In the genomic region with DNA sequence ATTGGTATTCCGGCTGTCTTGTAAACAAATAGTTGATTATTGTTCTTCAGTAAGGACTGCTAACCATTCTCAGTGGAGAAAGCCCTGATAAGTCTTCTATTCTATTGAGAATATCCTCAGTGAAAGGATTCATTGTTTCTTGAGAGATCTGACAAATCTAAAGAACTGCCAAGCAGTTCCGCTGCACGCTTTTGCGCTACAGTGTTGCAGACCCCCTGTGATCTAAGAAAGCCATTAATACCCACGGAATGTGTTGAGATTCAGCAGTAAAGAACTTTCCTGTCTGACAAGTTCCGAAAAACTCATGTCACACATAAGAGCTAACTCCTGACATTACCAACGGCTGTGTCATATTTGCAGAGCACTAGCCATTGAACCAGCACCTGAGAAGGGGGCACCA, we compare ENCODE assay signal across 16 cellular contexts.
A peak's percentile ranks its signal among the peaks of the same experiment; 100 is the strongest.
DNase-seq lines count a peak whose midpoint lies in the region; ATAC-seq and TF ChIP-seq lines count a peak whose summit lies in the region.
"Had no signal": no experiment of that assay in that cellular context is flagged by ENCODE, and none has a peak within 500 bp of the region (broad histone marks: within the 10 kb centered on the region; RNA-seq: fewer than 3 reads in every experiment).

No MANE protein-coding gene starts in this region.

- H3K4ac ChIP-seq in neuronal stem cell (ENCODE audit: low read length), result no peak overlapping the region

- H2BK15ac ChIP-seq in neuronal stem cell (ENCODE audit: low read length), result no peak overlapping the region

- no peak overlapping the region for H2BK12ac ChIP-seq in neuronal stem cell (ENCODE audit: low read length)

- no CpG with 5 or more reads among the region's 7 CpGs for WGBS in neuronal stem cell (ENCODE audit: extremely low coverage in 2 of 2, insufficient read length in 2 of 2, insufficient replicate concordance in 1 of 2), 2 donors
- 81 to 85% methylated on average over 7 of the region's 7 CpGs for WGBS in upper lobe of left lung, 2 donors

- no peaks in the 10 kb centered on the region for H3K27me3 ChIP-seq in neuronal stem cell (ENCODE audit: control insufficient read depth in 3 of 3, insufficient read depth in 3 of 3, low read depth in 1 of 3, low read length in 3 of 3)
- no peaks in the 10 kb centered on the region for H3K27me3 ChIP-seq in upper lobe of left lung

- peaks cover 0 to 15% of the 10 kb centered on the region in 2 donors for H3K4me1 ChIP-seq in neuronal stem cell (ENCODE audit: control insufficient read depth in 2 of 2, insufficient read depth in 1 of 2, low read depth in 1 of 2, low read length in 2 of 2)
- no peaks in the 10 kb centered on the region for H3K4me1 ChIP-seq in upper lobe of left lung

- no peak overlapping the region for H4K91ac ChIP-seq in neuronal stem cell (ENCODE audit: low read depth, low read length, poor library complexity)

- H3K14ac ChIP-seq in neuronal stem cell (ENCODE audit: low read length), result no peak overlapping the region

- peaks cover 3% of the 10 kb centered on the region for H3K4me1 Mint-ChIP-seq in activated T-helper 2 cell treated with anti-CD3 and anti-CD28 coated beads, Interferon-gamma antibody, Interleukin-2, Interleukin-4, amounts not matched to agents 10 μg/mL and 5 μg/mL and 100 μg/mL, durations not matched to agents 14 hours and 24 hours and 36 hours (ENCODE audit: low read depth)

- peaks cover 15 to 83% of the 10 kb centered on the region in 2 donors for H3K36me3 ChIP-seq in neuronal stem cell (replicated peaks in 1 of 2; ENCODE audit: control insufficient read depth in 2 of 2, insufficient read depth in 2 of 2, low read length in 2 of 2)
- peaks cover 20 to 66% (median 29%) of the 10 kb centered on the region in 4 donors for H3K36me3 ChIP-seq in upper lobe of left lung

- H3K4me3 ChIP-seq in neuronal stem cell (ENCODE audit: low read length in 2 of 2), result no peak overlapping the region
- no peak overlapping the region for H3K4me3 ChIP-seq in upper lobe of left lung

- H3K4me3 Mint-ChIP-seq in activated T-helper 2 cell treated with anti-CD3 and anti-CD28 coated beads, Interferon-gamma antibody, Interleukin-2, Interleukin-4, amounts not matched to agents 10 μg/mL and 5 μg/mL and 100 μg/mL, durations not matched to agents 14 hours and 24 hours and 36 hours (ENCODE audit: low read depth), result no peak overlapping the region
- H3K4me3 Mint-ChIP-seq: CD4-positive, CD25-positive, alpha-beta regulatory T cell had no signal

- H3K23ac ChIP-seq in neuronal stem cell (ENCODE audit: low read depth, low read length, poor library complexity), result no peak overlapping the region

- TF ChIP-seq EP300 in Ishikawa (IDR thresholded peaks at IDR 0.05; ENCODE audit: borderline replicate concordance) (no peak), upper lobe of left lung (IDR thresholded peaks at IDR 0.05) (no peak)

- TF ChIP-seq CTCF in upper lobe of left lung (IDR thresholded peaks at IDR 0.05), result no peak

- H3K27ac ChIP-seq in neuronal stem cell (replicated peaks; ENCODE audit: low read length) (peak overlapping the region; percentile 34), upper lobe of left lung (no peak overlapping the region)

- H3K9me3 ChIP-seq in neuronal stem cell (replicated peaks in 1 of 2; ENCODE audit: control insufficient read depth in 2 of 2, insufficient read depth in 1 of 2, low read depth in 1 of 2, low read length in 2 of 2) (no peaks in the 10 kb centered on the region), upper lobe of left lung (no peaks in the 10 kb centered on the region)

- no peak for DNase-seq in activated T-helper 2 cell treated with anti-CD3 and anti-CD28 coated beads, Interferon-gamma antibody, Interleukin-2, Interleukin-4, amounts not matched to agents 10 μg/mL and 5 μg/mL and 100 μg/mL, durations not matched to agents 14 hours and 24 hours and 36 hours (ENCODE audit: low spot score)
- DNase-seq in epidermal melanocyte (ENCODE audit: insufficient read length, low spot score) (peak; percentile 47), neuronal stem cell (ENCODE audit: low spot score) (peak; percentile 37), upper lobe of left lung (no peak), mucosa of gallbladder (ENCODE audit: low spot score) (no peak)
- DNase-seq: CD4-positive, CD25-positive, alpha-beta regulatory T cell; COR-L47; DMS79; Kasumi-1; NCI-H1694; NCI-H2081; NCI-H446 treated with DMSO at 0.1 percent for 48 hours; NCI-H526 treated with DMSO at 0.1 percent for 48 hours had no signal

- TF ChIP-seq POLR2A in upper lobe of left lung (IDR thresholded peaks at IDR 0.05), result no peak

- no peak for ATAC-seq in HG03460 (IDR thresholded peaks at IDR 0.05; ENCODE audit: unreplicated experiment)
- no peak for ATAC-seq in upper lobe of left lung (ENCODE audit: low FRiP score in 2 of 2)
- ATAC-seq: Right ventricle myocardium inferior had no signal

- H3K9me3 Mint-ChIP-seq in activated T-helper 2 cell treated with anti-CD3 and anti-CD28 coated beads, Interferon-gamma antibody, Interleukin-2, Interleukin-4, amounts not matched to agents 10 μg/mL and 5 μg/mL and 100 μg/mL, durations not matched to agents 14 hours and 24 hours and 36 hours, result no peaks in the 10 kb centered on the region

- H2AK5ac ChIP-seq in neuronal stem cell (ENCODE audit: low read depth, low read length), result no peak overlapping the region

- H2AFZ ChIP-seq in neuronal stem cell (ENCODE audit: low read length), result no peak overlapping the region

- H3K27ac Mint-ChIP-seq in activated T-helper 2 cell treated with anti-CD3 and anti-CD28 coated beads, Interferon-gamma antibody, Interleukin-2, Interleukin-4, amounts not matched to agents 10 μg/mL and 5 μg/mL and 100 μg/mL, durations not matched to agents 14 hours and 24 hours and 36 hours, result peak overlapping the region; percentile 9

- no peak overlapping the region for H4K8ac ChIP-seq in neuronal stem cell (ENCODE audit: low read depth, low read length)

- no peak for TF ChIP-seq RAD21 in Ishikawa (IDR thresholded peaks at IDR 0.05; ENCODE audit: low read depth)

- H3K9ac ChIP-seq in neuronal stem cell (ENCODE audit: low read depth, low read length, poor library complexity), result no peak overlapping the region

- peaks cover 57% of the 10 kb centered on the region for H3K36me3 Mint-ChIP-seq in activated T-helper 2 cell treated with anti-CD3 and anti-CD28 coated beads, Interferon-gamma antibody, Interleukin-2, Interleukin-4, amounts not matched to agents 10 μg/mL and 5 μg/mL and 100 μg/mL, durations not matched to agents 14 hours and 24 hours and 36 hours (ENCODE audit: low read depth)

- intact Hi-C loops in activated T-helper 2 cell treated with anti-CD3 and anti-CD28 coated beads, Interferon-gamma antibody, Interleukin-2, Interleukin-4, amounts not matched to agents 10 μg/mL and 5 μg/mL and 100 μg/mL, durations not matched to agents 14 hours and 24 hours and 36 hours (cut with micrococcal nuclease), result no loop called here

- H3K27me3 Mint-ChIP-seq in activated T-helper 2 cell treated with anti-CD3 and anti-CD28 coated beads, Interferon-gamma antibody, Interleukin-2, Interleukin-4, amounts not matched to agents 10 μg/mL and 5 μg/mL and 100 μg/mL, durations not matched to agents 14 hours and 24 hours and 36 hours (ENCODE audit: low read depth), result no peaks in the 10 kb centered on the region
- H3K27me3 Mint-ChIP-seq: CD4-positive, CD25-positive, alpha-beta regulatory T cell had no signal

- H3K4me2 ChIP-seq in neuronal stem cell (ENCODE audit: insufficient read depth, low read length, poor library complexity, severe bottlenecking), result no peak overlapping the region

- no peak overlapping the region for H2BK120ac ChIP-seq in neuronal stem cell (ENCODE audit: low read depth, low read length)

- H2BK5ac ChIP-seq in neuronal stem cell (ENCODE audit: low read length), result no peak overlapping the region

- H3K79me1 ChIP-seq in neuronal stem cell (ENCODE audit: low read depth, low read length), result no peaks in the 10 kb centered on the region

- H3K18ac ChIP-seq in neuronal stem cell (ENCODE audit: low read length), result no peak overlapping the region

TF ChIP-seq in Ishikawa, 13 proteins besides CTCF, POLR2A, EP300 and RAD21 (continues in another document):
- TF ChIP-seq YY1 (IDR thresholded peaks at IDR 0.05; ENCODE audit: low read depth) (no peak), TEAD4 (IDR thresholded peaks at IDR 0.05) (peak; percentile 76), ZBTB7A (IDR thresholded peaks at IDR 0.05; ENCODE audit: low read depth) (no peak), NFIC (IDR thresholded peaks at IDR 0.05) (0 out of 2 replicates have a peak, but pooled peaks have one; percentile 38), TCF12 (IDR thresholded peaks at IDR 0.05; ENCODE audit: low read depth) (peak; percentile 52; the same call in 1 of the 2 replicates), CEBPB (IDR thresholded peaks at IDR 0.05) (no peak), TAF1 (IDR thresholded peaks at IDR 0.05; ENCODE audit: low read depth) (no peak), FOXM1 (IDR thresholded peaks at IDR 0.05; ENCODE audit: borderline replicate concordance, low read depth) (no peak), EGR1 (IDR thresholded peaks at IDR 0.05) (no peak)
- TF ChIP-seq, protein P1, sequence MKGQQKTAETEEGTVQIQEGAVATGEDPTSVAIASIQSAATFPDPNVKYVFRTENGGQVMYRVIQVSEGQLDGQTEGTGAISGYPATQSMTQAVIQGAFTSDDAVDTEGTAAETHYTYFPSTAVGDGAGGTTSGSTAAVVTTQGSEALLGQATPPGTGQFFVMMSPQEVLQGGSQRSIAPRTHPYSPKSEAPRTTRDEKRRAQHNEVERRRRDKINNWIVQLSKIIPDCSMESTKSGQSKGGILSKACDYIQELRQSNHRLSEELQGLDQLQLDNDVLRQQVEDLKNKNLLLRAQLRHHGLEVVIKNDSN (IDR thresholded peaks at IDR 0.05), result no peak
- TF ChIP-seq, protein P2, sequence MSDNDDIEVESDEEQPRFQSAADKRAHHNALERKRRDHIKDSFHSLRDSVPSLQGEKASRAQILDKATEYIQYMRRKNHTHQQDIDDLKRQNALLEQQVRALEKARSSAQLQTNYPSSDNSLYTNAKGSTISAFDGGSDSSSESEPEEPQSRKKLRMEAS (IDR thresholded peaks at IDR 0.05), result 0 out of 2 replicates have a peak, but pooled peaks have one; percentile 31

Comparison
In these comparisons a context has a peak if more than half of its experiments do, and no peak if none do; other contexts are left out.
1. DNase-seq: peak in epidermal melanocyte (single experiment) and neuronal stem cell (single experiment); none in activated T-helper 2 cell treated with anti-CD3 and anti-CD28 coated beads, Interferon-gamma antibody, Interleukin-2, Interleukin-4, amounts not matched to agents 10 μg/mL and 5 μg/mL and 100 μg/mL, durations not matched to agents 14 hours and 24 hours and 36 hours (single experiment), upper lobe of left lung (0 of 2) and mucosa of gallbladder (single experiment).